Comparison of ENCODE assay signal across 8 cellular contexts in the genomic region with DNA sequence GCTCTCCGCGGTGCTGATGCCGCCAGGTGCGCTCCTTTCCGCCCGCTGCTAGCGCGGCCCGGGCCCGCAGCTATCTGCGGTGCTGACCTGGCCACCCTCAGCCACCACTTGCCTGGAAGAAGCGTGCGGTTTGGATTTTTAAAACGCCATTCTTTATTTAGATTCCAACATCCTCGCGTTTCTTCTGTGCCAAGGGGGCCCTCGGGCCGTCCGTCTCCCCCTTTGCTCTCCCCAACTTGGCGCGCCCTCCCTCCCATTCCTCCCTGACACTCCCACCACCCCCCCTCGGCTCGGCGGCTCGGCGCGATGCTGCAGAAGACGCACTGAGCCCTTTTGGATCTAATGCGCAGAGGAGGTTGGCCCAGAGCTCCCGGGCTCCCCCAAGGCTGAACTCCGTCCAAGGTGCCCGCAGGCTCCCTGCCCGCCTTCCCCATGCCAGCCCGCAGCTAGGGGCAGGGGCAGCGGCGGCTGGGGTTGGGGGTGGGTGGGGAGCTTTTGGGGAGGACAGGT.
DNase-seq lines count a peak whose midpoint lies in the region; ATAC-seq and TF ChIP-seq lines count a peak whose summit lies in the region.

Gene BARHL1, plus strand, starts transcription at position 331 of the 510 bp plus-strand sequence. CDS start 192 bp downstream, outside the sequence.

- peaks cover 0 to 13% (median 0%) of the 10 kb centered on the region in 11 experiments; a peak in 3 of 22 replicates for H3K9me3 ChIP-seq in BLaER1 treated with 17β-estradiol and CSF1 and Interleukin-3, amounts not matched to agents 10 nM and 100 nM (replicated peaks in 1 of 11)

- peaks cover 11% of the 10 kb centered on the region for H3K4me1 Mint-ChIP-seq in dendritic cell treated with granulocyte-macrophage colony-stimulating factor and Interleukin-4, amounts not matched to agents 40 ng/mL and 50 ng/mL, for 4 days (ENCODE audit: low read depth)
- peaks cover 9% of the 10 kb centered on the region for H3K4me1 Mint-ChIP-seq in nephron progenitor cell

- intact Hi-C loops in dendritic cell treated with granulocyte-macrophage colony-stimulating factor and Interleukin-4, amounts not matched to agents 40 ng/mL and 50 ng/mL, for 4 days (cut with micrococcal nuclease): no loop called here

- no peaks in the 10 kb centered on the region for H3K36me3 Mint-ChIP-seq in dendritic cell treated with granulocyte-macrophage colony-stimulating factor and Interleukin-4, amounts not matched to agents 40 ng/mL and 50 ng/mL, for 4 days (ENCODE audit: low read depth)
- H3K36me3 Mint-ChIP-seq in nephron progenitor cell (ENCODE audit: low read depth): no peaks in the 10 kb centered on the region

- H3K9me3 Mint-ChIP-seq in dendritic cell treated with granulocyte-macrophage colony-stimulating factor and Interleukin-4, amounts not matched to agents 40 ng/mL and 50 ng/mL, for 4 days: no peaks in the 10 kb centered on the region
- no peaks in the 10 kb centered on the region for H3K9me3 Mint-ChIP-seq in nephron progenitor cell

- H4K20me1 ChIP-seq in BLaER1 treated with 17β-estradiol and CSF1 and Interleukin-3, amounts not matched to agents 10 nM and 100 nM: peaks cover 0 to 97% (median 89%) of the 10 kb centered on the region in 11 experiments; a peak in 19 of 22 replicates
- no peaks in the 10 kb centered on the region for H4K20me1 ChIP-seq in KMS-11 (ENCODE audit: insufficient read depth)

- no peak for TF ChIP-seq CTCF in KMS-11 (conservative IDR thresholded peaks at IDR 0.05; ENCODE audit: low read depth, low read length)
- no peak for TF ChIP-seq CTCF in nephron progenitor cell (IDR thresholded peaks at IDR 0.05)

- peak within 1 kb of the TSS; percentile 76 to 94 (median 83) for H3K4me2 ChIP-seq in BLaER1 treated with 17β-estradiol and CSF1 and Interleukin-3, amounts not matched to agents 10 nM and 100 nM
- peak within 1 kb of the TSS; percentile 78; the same call in 1 of the 2 replicates for H3K4me2 ChIP-seq in KMS-11

- H3K79me2 ChIP-seq in KMS-11 (ENCODE audit: insufficient read depth, low read depth): no peaks in the 10 kb centered on the region

- H3K27ac ChIP-seq in BLaER1 treated with 17β-estradiol and CSF1 and Interleukin-3, amounts not matched to agents 10 nM and 100 nM: no peak within 1 kb of the TSS
- no peak within 1 kb of the TSS for H3K27ac ChIP-seq in KMS-11

- no peaks in the 10 kb centered on the region for H3K36me3 ChIP-seq in BLaER1 treated with 17β-estradiol and CSF1 and Interleukin-3, amounts not matched to agents 10 nM and 100 nM
- H3K36me3 ChIP-seq in KMS-11 (ENCODE audit: insufficient read depth): no peaks in the 10 kb centered on the region

- ATAC-seq in GM18502 (IDR thresholded peaks at IDR 0.05; ENCODE audit: poor library complexity, unreplicated experiment): no peak

- peaks cover 100% of the 10 kb centered on the region in 11 experiments for H3K27me3 ChIP-seq in BLaER1 treated with 17β-estradiol and CSF1 and Interleukin-3, amounts not matched to agents 10 nM and 100 nM
- peaks cover 7% of the 10 kb centered on the region; the same call in 1 of the 2 replicates for H3K27me3 ChIP-seq in KMS-11 (ENCODE audit: insufficient read depth, low read depth)

- H3K9ac ChIP-seq in BLaER1 treated with 17β-estradiol and CSF1 and Interleukin-3, amounts not matched to agents 10 nM and 100 nM: no peak within 1 kb of the TSS
- H3K9ac ChIP-seq in KMS-11: no peak within 1 kb of the TSS

- peaks cover 5 to 15% (median 8%) of the 10 kb centered on the region in 10 experiments; a peak in 15 of 20 replicates for H3K4me1 ChIP-seq in BLaER1 treated with 17β-estradiol and CSF1 and Interleukin-3, amounts not matched to agents 10 nM and 100 nM
- H3K4me1 ChIP-seq in KMS-11 (ENCODE audit: low read depth, poor library complexity, severe bottlenecking): no peaks in the 10 kb centered on the region

- H3K27me3 Mint-ChIP-seq in dendritic cell treated with granulocyte-macrophage colony-stimulating factor and Interleukin-4, amounts not matched to agents 40 ng/mL and 50 ng/mL, for 4 days: peaks cover 97% of the 10 kb centered on the region
- H3K27me3 Mint-ChIP-seq in nephron progenitor cell (ENCODE audit: low read depth, poor library complexity): peaks cover 100% of the 10 kb centered on the region

- H2AFZ ChIP-seq in KMS-11 (ENCODE audit: low read depth): no peak within 1 kb of the TSS

- H3K27ac Mint-ChIP-seq in dendritic cell treated with granulocyte-macrophage colony-stimulating factor and Interleukin-4, amounts not matched to agents 40 ng/mL and 50 ng/mL, for 4 days: no peak within 1 kb of the TSS
- H3K27ac Mint-ChIP-seq in nephron progenitor cell: no peak within 1 kb of the TSS

- DNase-seq in nephron progenitor cell: no peak
- DNase-seq in GDM1 (lab: John Stamatoyannopoulos, UW): no peak
- no peak for DNase-seq in hepatic stellate cell (ENCODE audit: low spot score)
- DNase-seq in NK-92 (lab: John Stamatoyannopoulos, UW; ENCODE audit: unreplicated experiment): no peak

- peak within 1 kb of the TSS; percentile 43 to 66 (median 52) for H3K4me3 ChIP-seq in BLaER1 treated with 17β-estradiol and CSF1 and Interleukin-3, amounts not matched to agents 10 nM and 100 nM
- no peak within 1 kb of the TSS for H3K4me3 ChIP-seq in KMS-11 (IDR thresholded peaks at IDR 0.05; ENCODE audit: insufficient read depth, low read depth, low read length)

- H3K4me3 Mint-ChIP-seq in dendritic cell treated with granulocyte-macrophage colony-stimulating factor and Interleukin-4, amounts not matched to agents 40 ng/mL and 50 ng/mL, for 4 days: peak within 1 kb of the TSS; percentile 66
- H3K4me3 Mint-ChIP-seq in nephron progenitor cell: peak within 1 kb of the TSS; percentile 68
